10 cellular contexts compared by ENCODE assay signal in the genomic region with DNA sequence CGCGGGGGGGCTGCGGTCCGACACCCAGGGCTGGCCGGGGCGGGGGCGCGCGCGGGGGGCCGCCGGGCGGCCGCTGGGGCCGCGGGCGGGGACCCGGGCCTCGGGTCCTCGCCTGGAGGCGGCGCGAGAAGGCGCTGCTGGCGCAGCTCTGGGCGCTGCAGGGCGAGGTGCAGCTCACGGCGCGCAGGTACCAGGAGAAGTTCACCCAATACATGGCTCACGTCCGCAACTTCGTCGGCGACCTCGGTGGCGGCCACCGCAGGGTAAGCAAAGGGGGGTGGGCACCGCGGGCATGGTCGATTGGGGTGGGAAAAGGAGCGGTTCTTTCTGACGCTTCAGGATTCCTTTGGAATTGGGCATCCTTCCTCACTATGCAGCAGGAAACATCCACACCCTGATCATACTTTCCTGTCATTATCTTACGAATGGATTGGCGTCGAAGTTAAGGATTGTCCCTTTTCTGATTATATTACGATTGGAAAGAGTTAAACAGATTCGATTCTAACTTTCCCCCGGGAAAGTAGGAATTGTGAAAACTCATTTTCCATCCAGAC. TPM values are rescaled to one million over a fixed set of nuclear protein-coding genes. Genes with fewer than 3 reads are reported as not detected.
DNase-seq lines count a peak whose midpoint lies in the region; ATAC-seq, FAIRE-seq and TF ChIP-seq lines count a peak whose summit lies in the region.
"Had no signal": no experiment of that assay in that cellular context is flagged by ENCODE, and none has a peak within 500 bp of the region (broad histone marks: within the 10 kb centered on the region; RNA-seq: fewer than 3 reads in every experiment).

No MANE protein-coding gene starts in this region.

- H3K9me3 ChIP-seq in H1 (ENCODE audit: insufficient read depth in 2 of 2, low read depth in 1 of 2, low read length in 1 of 2) (no peaks in the 10 kb centered on the region), transverse colon (no peaks in the 10 kb centered on the region), MG63 (no peaks in the 10 kb centered on the region)

- H3K79me1 ChIP-seq in H1 (ENCODE audit: low read depth, low read length): no peaks in the 10 kb centered on the region

- no peak for ATAC-seq in GM18907 (IDR thresholded peaks at IDR 0.05; ENCODE audit: unreplicated experiment)

- H2BK12ac ChIP-seq in H1 (ENCODE audit: low read depth, low read length): no peak overlapping the region

- H3K9me3 Mint-ChIP-seq in nephron progenitor cell: no peaks in the 10 kb centered on the region
- H3K9me3 Mint-ChIP-seq: memory B cell had no signal

- no peak overlapping the region for H2BK120ac ChIP-seq in H1 (replicated peaks; ENCODE audit: low read depth, low read length)

- H3K4me3 Mint-ChIP-seq in nephron progenitor cell: peak overlapping the region; percentile 84
- H3K4me3 Mint-ChIP-seq: memory B cell had no signal

- TF ChIP-seq CTCF in H1 (IDR thresholded peaks at IDR 0.05; ENCODE audit: control extremely low read depth in 1 of 3, insufficient read depth in 1 of 3, low read depth in 1 of 3, low read length in 3 of 3) (no peak), nephron progenitor cell (IDR thresholded peaks at IDR 0.05) (no peak), transverse colon (IDR thresholded peaks at IDR 0.05) (no peak)

- H3K4me1 ChIP-seq in H1 (replicated peaks in 1 of 4; ENCODE audit: control insufficient read depth in 3 of 4, insufficient read depth in 4 of 4, low read length in 3 of 4): peaks cover 0 to 3% (median 0%) of the 10 kb centered on the region in 4 experiments; a peak in 3 of 7 replicates
- peaks cover 0 to 3% (median 1%) of the 10 kb centered on the region in 4 donors for H3K4me1 ChIP-seq in transverse colon

- H3K36me3 ChIP-seq in H1 (ENCODE audit: control insufficient read depth in 2 of 4, insufficient read depth in 4 of 4, low read length in 3 of 4) (no peaks in the 10 kb centered on the region; a peak in 1 of 8 replicates), transverse colon (no peaks in the 10 kb centered on the region), MG63 (no peaks in the 10 kb centered on the region)

- no peak overlapping the region for H2BK5ac ChIP-seq in H1 (ENCODE audit: low read depth, low read length)

- peaks cover 30% of the 10 kb centered on the region for H3K4me1 Mint-ChIP-seq in nephron progenitor cell

- H3K4me2 ChIP-seq in H1 (ENCODE audit: insufficient read depth in 1 of 2, low read depth in 2 of 2, low read length in 2 of 2): peak overlapping the region; percentile 74 to 95

- H3K27ac ChIP-seq in H1 (ENCODE audit: low read depth, low read length): no peak overlapping the region
- H3K27ac ChIP-seq in transverse colon: peak overlapping the region; percentile 70 to 90 (median 84)

- peak; percentile 46 for DNase-seq in NCI-H345 (lab: John Stamatoyannopoulos, UW)
- DNase-seq in NCI-H345 treated with DMSO at 0.1 percent for 48 hours (lab: John Stamatoyannopoulos, UW; ENCODE audit: unreplicated experiment): no peak
- DNase-seq in H1 (ENCODE audit: low read depth in 1 of 2, low spot score in 2 of 2): peak in 1 of 2 experiments; percentile 57
- DNase-seq in nephron progenitor cell: no peak
- no peak for DNase-seq in transverse colon
- DNase-seq in stimulated activated naive CD4-positive, alpha-beta T cell treated with Interleukin-2 at 50 U/mL for 16 hours (lab: John Stamatoyannopoulos, UW): no peak
- no peak for DNase-seq in MG63
- DNase-seq: activated naive CD4-positive, alpha-beta T cell had no signal

- no peak overlapping the region for H2BK15ac ChIP-seq in H1 (ENCODE audit: low read length)

- H3K14ac ChIP-seq in H1 (ENCODE audit: insufficient read length): no peak overlapping the region

- TF ChIP-seq POLR2A in H1 (IDR thresholded peaks at IDR 0.05; ENCODE audit: control extremely low read depth in 1 of 2, low read depth in 2 of 2, low read length in 2 of 2) (no peak), transverse colon (IDR thresholded peaks at IDR 0.05) (no peak)

- H4K91ac ChIP-seq in H1 (replicated peaks; ENCODE audit: insufficient read length, low read length): no peak overlapping the region

- TF ChIP-seq RAD21 in H1 (IDR thresholded peaks at IDR 0.05 in 1 of 2, conservative IDR thresholded peaks at IDR 0.05 in 1 of 2; ENCODE audit: low read depth in 2 of 2, low read length in 2 of 2): no peak

- H3K36me3 Mint-ChIP-seq in nephron progenitor cell (ENCODE audit: low read depth): no peaks in the 10 kb centered on the region
- H3K36me3 Mint-ChIP-seq: memory B cell had no signal

- H2AFZ ChIP-seq in H1 (ENCODE audit: low read length): no peak overlapping the region; the same call in 1 of the 2 replicates

- no peak overlapping the region for H3K56ac ChIP-seq in H1 (replicated peaks; ENCODE audit: insufficient read length, low read depth, low read length)

- H3K79me2 ChIP-seq in H1 (ENCODE audit: control insufficient read depth in 1 of 2, insufficient read depth in 2 of 2, low read length in 2 of 2): no peaks in the 10 kb centered on the region

- no peak overlapping the region for H3K23ac ChIP-seq in H1 (ENCODE audit: insufficient read length)

- FAIRE-seq in H1 (lab: Jason Lieb, UNC): no peak

- H3K23me2 ChIP-seq in H1 (ENCODE audit: low read depth, low read length): peaks cover 9% of the 10 kb centered on the region

- no peaks in the 10 kb centered on the region for H4K20me1 ChIP-seq in H1 (replicated peaks in 1 of 2; ENCODE audit: control insufficient read depth in 1 of 2, insufficient read depth in 2 of 2, low read length in 2 of 2)

- H3K18ac ChIP-seq in H1 (ENCODE audit: extremely low read depth, low read length): no peak overlapping the region

- H4K8ac ChIP-seq in H1 (ENCODE audit: extremely low read depth, insufficient read depth, low read length): no peak overlapping the region

- CTCF ChIA-PET in H1 (lab: Charles Lee; ENCODE audit: partially characterized antibody): interaction anchor here (1.5 to 2.4 kb wide), 2 partner anchors 14 to 197 kb away, joined by 4 to 14 read pairs; no protein-coding TSS in a partner anchor

- TF ChIP-seq EP300 in H1 (IDR thresholded peaks at IDR 0.05; ENCODE audit: borderline replicate concordance in 1 of 2, low read depth in 2 of 2, low read length in 2 of 2): no peak
- TF ChIP-seq EP300 in transverse colon (IDR thresholded peaks at IDR 0.05; ENCODE audit: low read depth): no peak

- H3K4ac ChIP-seq in H1 (replicated peaks; ENCODE audit: insufficient read length, low read depth, low read length): no peak overlapping the region

- POLR2A ChIA-PET in H1 (lab: Charles Lee; ENCODE audit: partially characterized antibody): no interaction called here

- H3K27me3 ChIP-seq in H1 (replicated peaks in 1 of 4; ENCODE audit: control insufficient read depth in 3 of 4, extremely low read depth in 1 of 4, insufficient read depth in 3 of 4, low read length in 3 of 4) (peaks cover 25 to 38% (median 33%) of the 10 kb centered on the region in 4 experiments), transverse colon (peaks cover 52% of the 10 kb centered on the region), MG63 (peaks cover 29% of the 10 kb centered on the region)

- H3K9ac ChIP-seq in H1 (replicated peaks in 1 of 4; ENCODE audit: extremely low read depth in 1 of 4, low read depth in 3 of 4, low read length in 3 of 4): no peak overlapping the region

- in situ Hi-C loops in transverse colon (cut with MboI; ENCODE audit: low pct_ligation_motif_present in 1 of 4, low pct_unique_long_range_greater_than_20kb in 1 of 4, low sequenced_read_pairs in 3 of 4): no loop called here

- H3K4me3 ChIP-seq in H1 (ENCODE audit: extremely low read depth in 1 of 4, insufficient read depth in 2 of 4, low read depth in 3 of 4, low read length in 4 of 4) (peak overlapping the region; percentile 22 to 70 (median 36); a peak in 7 of 8 replicates), transverse colon (peak overlapping the region; percentile 21 to 47 (median 38)), MG63 (no peak overlapping the region)

- H2AK5ac ChIP-seq in H1 (ENCODE audit: low read depth, low read length): no peak overlapping the region

- H2BK20ac ChIP-seq in H1 (ENCODE audit: low read length): no peak overlapping the region

- H3K27me3 Mint-ChIP-seq in nephron progenitor cell (ENCODE audit: low read depth, poor library complexity): peaks cover 70% of the 10 kb centered on the region

- H4K5ac ChIP-seq in H1 (ENCODE audit: insufficient read length, low read depth, low read length): no peak overlapping the region

- intact Hi-C loops in transverse colon (cut with DNase I; ENCODE audit: low total_unique reads): no loop called here

- WGBS in H1 (ENCODE audit: extremely low coverage in 1 of 2, insufficient coverage in 1 of 2, insufficient read length in 1 of 2, insufficient replicate concordance in 2 of 2, low coverage in 1 of 2, low lambda C conversion rate in 2 of 2, missing lambda C conversion rate in 1 of 2), 2 experiments: 9% methylated on average over 19 of the region's 49 CpGs; no CpG with 5 or more reads in 1 of the 2 experiments
- 4 to 19% methylated on average over 9 to 30 of the region's 49 CpGs for WGBS in transverse colon (ENCODE audit: low coverage in 1 of 2), 2 donors

- no peak overlapping the region for H3K27ac Mint-ChIP-seq in nephron progenitor cell
- H3K27ac Mint-ChIP-seq: memory B cell had no signal

TF ChIP-seq in H1, 55 proteins besides CTCF, POLR2A, EP300 and RAD21 (continues in another document):
- no peak for TF ChIP-seq CBX8 (IDR thresholded peaks at IDR 0.05; ENCODE audit: borderline replicate concordance, low read depth, low read length)
- no peak for TF ChIP-seq CHD2 (IDR thresholded peaks at IDR 0.05; ENCODE audit: low read length)
- no peak for TF ChIP-seq TBP (IDR thresholded peaks at IDR 0.05; ENCODE audit: low read depth, low read length)
- TF ChIP-seq TAF7 (optimal IDR thresholded peaks at IDR 0.05; ENCODE audit: borderline replicate concordance, low read depth, low read length): no peak
- peak; percentile 69 for TF ChIP-seq EZH2 (IDR thresholded peaks at IDR 0.05; ENCODE audit: low read depth, low read length, severe bottlenecking)

RNA-seq across cellular contexts. Expression of a gene that starts 0.8 kb away (rescaled TPM):
- total RNA-seq in H1 (2021; fragmentation: NEBNext Ultra II Directional; extraction: Animal tissue kit (Norgen Biotek cat#: 25700)): not detected in 2 replicates
- not detected in 2 replicates for polyA plus RNA-seq in H1 (2011; rRNA removed)
- polyA plus RNA-seq in H1 (2011; cell fraction: cytosol; rRNA removed): 0.05 TPM
- polyA plus RNA-seq in H1 (2011; cell fraction: nucleus; rRNA removed): 0.04 TPM
- 0.04 to 0.09 TPM (median 0.08 TPM) in 3 of 4 replicates, not detected in the other for polyA plus RNA-seq in H1 (2012, experiment 1 of 2)
- not detected for polyA plus RNA-seq in H1 (2012, experiment 2 of 2)
- polyA plus RNA-seq in H1 (2013, experiment 1 of 2): 0.08 TPM
- polyA plus RNA-seq in H1 (2013, experiment 2 of 2): 0.15 TPM
- 0.16 TPM in 1 of 2 replicates, not detected in the other for polyA minus RNA-seq in H1 (2011; rRNA and poly(A)+ RNA removed)
- not detected for polyA minus RNA-seq in H1 (2011; cell fraction: cytosol; rRNA and poly(A)+ RNA removed)
- polyA minus RNA-seq in H1 (2011; cell fraction: nucleus; rRNA and poly(A)+ RNA removed): not detected
- total RNA-seq in transverse colon: 10 to 100 TPM in 2 of 4 donors, 1 to 10 TPM in 2; 4.2 to 12.9 (median 8.0) TPM
- not detected in 2 replicates for total RNA-seq in MG63 (2014; rRNA removed; shearing (Covaris generic); ENCODE audit: low replicate concordance)
